Comparison of ENCODE assay signal across 1 cellular context in genomic region chr4:185396724-185397402, GRCh38.
TF ChIP-seq lines count a peak whose summit lies in the region.

ANKRD37 (plus strand) TSS chr4:185396841; CDS start chr4:185396924, 83 bp downstream.

TF ChIP-seq in HepG2, 621 proteins besides CTCF, POLR2A, EP300 and RAD21 (continued from another document and continues in another):
- TF ChIP-seq PAXIP1 (CRISPR knock-in tag; conservative IDR thresholded peaks at IDR 0.05) = no peak; the same call in 1 of the 2 replicates
- TF ChIP-seq TEAD3 (CRISPR knock-in tag; optimal IDR thresholded peaks at IDR 0.05; ENCODE audit: borderline replicate concordance) = peak; percentile 9
- TF ChIP-seq SIX4 (CRISPR knock-in tag; IDR thresholded peaks at IDR 0.05) = peak; percentile 91
- TF ChIP-seq ZNF451 (CRISPR knock-in tag; IDR thresholded peaks at IDR 0.05) = peak; percentile 0; the same call in 1 of the 2 replicates
- no peak for TF ChIP-seq ESRRA (CRISPR knock-in tag; IDR thresholded peaks at IDR 0.05; ENCODE audit: low read depth)
- TF ChIP-seq, protein P1, sequence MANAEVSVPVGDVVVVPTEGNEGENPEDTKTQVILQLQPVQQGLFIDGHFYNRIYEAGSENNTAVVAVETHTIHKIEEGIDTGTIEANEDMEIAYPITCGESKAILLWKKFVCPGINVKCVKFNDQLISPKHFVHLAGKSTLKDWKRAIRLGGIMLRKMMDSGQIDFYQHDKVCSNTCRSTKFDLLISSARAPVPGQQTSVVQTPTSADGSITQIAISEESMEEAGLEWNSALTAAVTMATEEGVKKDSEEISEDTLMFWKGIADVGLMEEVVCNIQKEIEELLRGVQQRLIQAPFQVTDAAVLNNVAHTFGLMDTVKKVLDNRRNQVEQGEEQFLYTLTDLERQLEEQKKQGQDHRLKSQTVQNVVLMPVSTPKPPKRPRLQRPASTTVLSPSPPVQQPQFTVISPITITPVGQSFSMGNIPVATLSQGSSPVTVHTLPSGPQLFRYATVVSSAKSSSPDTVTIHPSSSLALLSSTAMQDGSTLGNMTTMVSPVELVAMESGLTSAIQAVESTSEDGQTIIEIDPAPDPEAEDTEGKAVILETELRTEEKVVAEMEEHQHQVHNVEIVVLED (CRISPR knock-in tag; IDR thresholded peaks at IDR 0.05; ENCODE audit: borderline replicate concordance) = peak; percentile 24; the same call in 1 of the 2 replicates
- 0 out of 2 replicates have a peak, but pooled peaks have one; percentile 10 for TF ChIP-seq ATF1 (CRISPR knock-in tag; IDR thresholded peaks at IDR 0.05)
- TF ChIP-seq ZNF556 (CRISPR knock-in tag; IDR thresholded peaks at IDR 0.05; ENCODE audit: borderline replicate concordance) = peak; percentile 66; the same call in 1 of the 2 replicates
- 0 out of 2 replicates have a peak, but pooled peaks have one; percentile 2 for TF ChIP-seq ZNF891 (CRISPR knock-in tag; IDR thresholded peaks at IDR 0.05)
- 0 out of 2 replicates have a peak, but pooled peaks have one; percentile 29 for TF ChIP-seq ZNF564 (CRISPR knock-in tag; IDR thresholded peaks at IDR 0.05)
- TF ChIP-seq ZFP91 (CRISPR knock-in tag; IDR thresholded peaks at IDR 0.05; ENCODE audit: borderline replicate concordance) = peak; percentile 34; the same call in 1 of the 2 replicates
- peak; percentile 63; the same call in 1 of the 2 replicates for TF ChIP-seq ZSCAN12 (CRISPR knock-in tag; IDR thresholded peaks at IDR 0.05)
- no peak for TF ChIP-seq ZSCAN9 (CRISPR knock-in tag; IDR thresholded peaks at IDR 0.05; ENCODE audit: borderline replicate concordance)
- no peak for TF ChIP-seq NFIB (CRISPR knock-in tag; IDR thresholded peaks at IDR 0.05; ENCODE audit: borderline replicate concordance)
- TF ChIP-seq, protein P2, sequence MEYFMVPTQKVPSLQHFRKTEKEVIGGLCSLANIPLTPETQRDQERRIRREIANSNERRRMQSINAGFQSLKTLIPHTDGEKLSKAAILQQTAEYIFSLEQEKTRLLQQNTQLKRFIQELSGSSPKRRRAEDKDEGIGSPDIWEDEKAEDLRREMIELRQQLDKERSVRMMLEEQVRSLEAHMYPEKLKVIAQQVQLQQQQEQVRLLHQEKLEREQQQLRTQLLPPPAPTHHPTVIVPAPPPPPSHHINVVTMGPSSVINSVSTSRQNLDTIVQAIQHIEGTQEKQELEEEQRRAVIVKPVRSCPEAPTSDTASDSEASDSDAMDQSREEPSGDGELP (IDR thresholded peaks at IDR 0.05; ENCODE audit: borderline replicate concordance, low read depth) = peak; percentile 41; the same call in 1 of the 2 replicates
- TF ChIP-seq ZNF205 (CRISPR knock-in tag; IDR thresholded peaks at IDR 0.05) = peak; percentile 64; the same call in 1 of the 2 replicates
- TF ChIP-seq ZNF446 (CRISPR knock-in tag; IDR thresholded peaks at IDR 0.05) = peak; percentile 71; the same call in 1 of the 2 replicates
- peak; percentile 23; the same call in 1 of the 2 replicates for TF ChIP-seq ZNF30 (CRISPR knock-in tag; IDR thresholded peaks at IDR 0.05)
- TF ChIP-seq, protein P3, sequence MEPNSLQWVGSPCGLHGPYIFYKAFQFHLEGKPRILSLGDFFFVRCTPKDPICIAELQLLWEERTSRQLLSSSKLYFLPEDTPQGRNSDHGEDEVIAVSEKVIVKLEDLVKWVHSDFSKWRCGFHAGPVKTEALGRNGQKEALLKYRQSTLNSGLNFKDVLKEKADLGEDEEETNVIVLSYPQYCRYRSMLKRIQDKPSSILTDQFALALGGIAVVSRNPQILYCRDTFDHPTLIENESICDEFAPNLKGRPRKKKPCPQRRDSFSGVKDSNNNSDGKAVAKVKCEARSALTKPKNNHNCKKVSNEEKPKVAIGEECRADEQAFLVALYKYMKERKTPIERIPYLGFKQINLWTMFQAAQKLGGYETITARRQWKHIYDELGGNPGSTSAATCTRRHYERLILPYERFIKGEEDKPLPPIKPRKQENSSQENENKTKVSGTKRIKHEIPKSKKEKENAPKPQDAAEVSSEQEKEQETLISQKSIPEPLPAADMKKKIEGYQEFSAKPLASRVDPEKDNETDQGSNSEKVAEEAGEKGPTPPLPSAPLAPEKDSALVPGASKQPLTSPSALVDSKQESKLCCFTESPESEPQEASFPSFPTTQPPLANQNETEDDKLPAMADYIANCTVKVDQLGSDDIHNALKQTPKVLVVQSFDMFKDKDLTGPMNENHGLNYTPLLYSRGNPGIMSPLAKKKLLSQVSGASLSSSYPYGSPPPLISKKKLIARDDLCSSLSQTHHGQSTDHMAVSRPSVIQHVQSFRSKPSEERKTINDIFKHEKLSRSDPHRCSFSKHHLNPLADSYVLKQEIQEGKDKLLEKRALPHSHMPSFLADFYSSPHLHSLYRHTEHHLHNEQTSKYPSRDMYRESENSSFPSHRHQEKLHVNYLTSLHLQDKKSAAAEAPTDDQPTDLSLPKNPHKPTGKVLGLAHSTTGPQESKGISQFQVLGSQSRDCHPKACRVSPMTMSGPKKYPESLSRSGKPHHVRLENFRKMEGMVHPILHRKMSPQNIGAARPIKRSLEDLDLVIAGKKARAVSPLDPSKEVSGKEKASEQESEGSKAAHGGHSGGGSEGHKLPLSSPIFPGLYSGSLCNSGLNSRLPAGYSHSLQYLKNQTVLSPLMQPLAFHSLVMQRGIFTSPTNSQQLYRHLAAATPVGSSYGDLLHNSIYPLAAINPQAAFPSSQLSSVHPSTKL (CRISPR knock-in tag; IDR thresholded peaks at IDR 0.05) = peak; percentile 2
- TF ChIP-seq PITX1 (CRISPR knock-in tag; IDR thresholded peaks at IDR 0.05) = peak; percentile 94; the same call in 1 of the 2 replicates
- TF ChIP-seq HDAC2 (CRISPR knock-in tag; IDR thresholded peaks at IDR 0.05) = 0 out of 2 replicates have a peak, but pooled peaks have one; percentile 69
- TF ChIP-seq TFE3 (CRISPR knock-in tag; IDR thresholded peaks at IDR 0.05) = no peak
- TF ChIP-seq ZNF350 (CRISPR knock-in tag; IDR thresholded peaks at IDR 0.05; ENCODE audit: borderline replicate concordance, low read depth) = no peak; the same call in 1 of the 2 replicates
- TF ChIP-seq ZFP82 (CRISPR knock-in tag; IDR thresholded peaks at IDR 0.05; ENCODE audit: borderline replicate concordance) = peak; percentile 40
- TF ChIP-seq RBFOX2 (IDR thresholded peaks at IDR 0.05; ENCODE audit: low read depth, low read length) = peak; percentile 12; the same call in 1 of the 2 replicates
- peak; percentile 8 for TF ChIP-seq ZNF407 (CRISPR knock-in tag; IDR thresholded peaks at IDR 0.05; ENCODE audit: not compliant biosample characterization)
- peak; percentile 71; the same call in 1 of the 2 replicates for TF ChIP-seq ZNF790 (CRISPR knock-in tag; IDR thresholded peaks at IDR 0.05; ENCODE audit: borderline replicate concordance)
- TF ChIP-seq ZNF543 (CRISPR knock-in tag; IDR thresholded peaks at IDR 0.05) = no peak
